Comparison of ENCODE assay signal across 14 cellular contexts in the genomic region with DNA sequence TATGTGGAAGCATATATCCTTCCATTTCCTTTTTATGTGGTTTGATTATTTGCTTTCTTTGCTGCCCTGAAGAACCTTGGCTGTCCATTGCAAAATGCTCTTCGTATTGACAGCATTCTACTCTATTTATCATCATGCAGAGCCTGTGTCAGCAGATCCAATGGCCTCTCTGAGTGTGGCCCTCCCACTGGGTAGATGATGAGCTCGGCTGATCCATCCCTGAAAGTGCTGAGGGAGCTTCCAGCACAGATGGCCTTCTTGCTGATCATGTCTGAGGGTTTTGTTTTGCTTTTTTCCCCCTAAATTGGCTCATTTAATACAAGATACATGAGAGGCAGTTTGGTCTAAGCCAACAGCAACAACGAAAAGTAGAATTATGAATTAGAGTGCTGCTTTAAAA.
"Had no signal": no experiment of that assay in that cellular context is flagged by ENCODE, and none has a peak within 500 bp of the region (broad histone marks: within the 10 kb centered on the region; RNA-seq: fewer than 3 reads in every experiment).

No MANE protein-coding gene starts in this region.

- H3K27me3 ChIP-seq: breast epithelium, gastrocnemius medialis, right atrium auricular region, tibial nerve had no signal

- H3K4me3 ChIP-seq: breast epithelium, gastrocnemius medialis, right atrium auricular region, tibial nerve had no signal

- H3K4me1 ChIP-seq: breast epithelium, gastrocnemius medialis, right atrium auricular region, tibial nerve had no signal

- ATAC-seq: gastrocnemius medialis; natural killer cell treated with Interleukin-12 subunit alpha and Interleukin-12 subunit beta and Interleukin-15 and Interleukin-18, amount 100 ng/mL, for 72 hours had no signal

- H3K27ac ChIP-seq: breast epithelium, gastrocnemius medialis, right atrium auricular region, tibial nerve had no signal

- H3K36me3 ChIP-seq: breast epithelium, gastrocnemius medialis, right atrium auricular region, tibial nerve had no signal

- H3K9me3 ChIP-seq: breast epithelium, gastrocnemius medialis, right atrium auricular region, tibial nerve had no signal

- DNase-seq: activated CD4-positive, alpha-beta T cell treated with anti-CD3 and anti-CD28 coated beads, Interleukin-2, amount 50 U/mL, for 1 hour; activated CD8-positive, alpha-beta memory T cell treated with anti-CD3 and anti-CD28 coated beads for 24 hours; activated naive CD4-positive, alpha-beta T cell; aorta; erythroblast; gastrocnemius medialis; mesendoderm; occipital lobe; stimulated activated CD4-positive, alpha-beta T cell treated with anti-CD3 and anti-CD28 coated beads, Interleukin-4, amount 100 ng/mL, for 24 hours; stimulated activated naive CD4-positive, alpha-beta T cell had no signal
